Comparison of ENCODE assay signal across 11 cellular contexts in the genomic region with DNA sequence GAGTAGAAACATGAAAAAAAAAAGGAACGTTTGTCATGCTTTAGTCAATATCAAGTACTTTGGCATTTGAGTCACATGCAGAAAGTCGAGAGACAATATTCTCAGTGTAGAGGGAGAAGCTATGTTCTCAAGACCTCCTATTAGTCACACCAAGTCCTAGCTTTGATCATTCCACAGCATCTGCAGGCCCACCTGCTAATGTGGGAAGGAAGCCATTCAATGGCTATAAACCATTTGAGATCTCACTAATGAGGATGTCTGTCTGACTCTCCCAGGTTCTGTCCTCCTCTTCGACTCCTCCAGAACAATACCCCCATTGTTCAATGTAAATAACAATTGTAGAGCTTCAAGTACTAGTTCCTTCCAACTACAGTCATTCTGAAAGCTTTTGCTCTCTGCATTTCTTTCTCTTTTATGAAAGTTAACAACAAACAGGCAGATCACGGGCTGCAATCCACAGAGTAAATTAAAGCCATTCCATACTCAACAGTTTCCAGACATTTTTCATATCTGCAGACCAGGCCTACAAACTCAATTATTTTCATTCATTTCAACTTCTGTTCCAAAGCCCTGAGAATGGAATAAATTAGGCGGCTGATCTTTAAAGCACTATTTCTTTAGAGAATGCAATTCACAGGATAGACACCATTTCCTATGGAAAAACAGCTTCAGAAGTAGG.
A peak's percentile ranks its signal among the peaks of the same experiment; 100 is the strongest.
DNase-seq lines count a peak whose midpoint lies in the region; ATAC-seq and TF ChIP-seq lines count a peak whose summit lies in the region.
"Had no signal": no experiment of that assay in that cellular context is flagged by ENCODE, and none has a peak within 500 bp of the region (broad histone marks: within the 10 kb centered on the region; RNA-seq: fewer than 3 reads in every experiment).

No MANE protein-coding gene starts in this region.

- no peaks in the 10 kb centered on the region for H3K9me3 ChIP-seq in MG63

- H3K27me3 ChIP-seq in MG63: no peaks in the 10 kb centered on the region

- H3K27ac Mint-ChIP-seq in nephron: peak overlapping the region; percentile 57 to 79 (median 77)
- H3K27ac Mint-ChIP-seq: activated naive CD4-positive, alpha-beta T cell treated with anti-CD3 and anti-CD28 coated beads for 36 hours; B cell; stimulated activated naive CD8-positive, alpha-beta T cell treated with anti-CD3 and anti-CD28 coated beads, Interleukin-15, Interleukin-2, amounts not matched to agents 100 ng/mL and 50 ng/mL, for 24 hours had no signal

- ATAC-seq in GM18517 (IDR thresholded peaks at IDR 0.05; ENCODE audit: unreplicated experiment) (peak; percentile 54), HG03565 (IDR thresholded peaks at IDR 0.05; ENCODE audit: unreplicated experiment) (peak; percentile 48), HG03095 (IDR thresholded peaks at IDR 0.05; ENCODE audit: unreplicated experiment) (no peak), HG02970 (IDR thresholded peaks at IDR 0.05; ENCODE audit: low FRiP score, unreplicated experiment) (no peak), HG03159 (IDR thresholded peaks at IDR 0.05; ENCODE audit: unreplicated experiment) (no peak)

- peaks cover 21% of the 10 kb centered on the region for H3K4me1 Mint-ChIP-seq in nephron
- H3K4me1 Mint-ChIP-seq: B cell had no signal

- H3K4me3 ChIP-seq in choroid plexus epithelial cell (ENCODE audit: low read depth, low read length) (no peak overlapping the region), MG63 (no peak overlapping the region)

- no peaks in the 10 kb centered on the region for H3K27me3 Mint-ChIP-seq in nephron (ENCODE audit: low read depth)
- H3K27me3 Mint-ChIP-seq: B cell; stimulated activated naive CD8-positive, alpha-beta T cell treated with anti-CD3 and anti-CD28 coated beads, Interleukin-15, Interleukin-2, amounts not matched to agents 100 ng/mL and 50 ng/mL, for 24 hours had no signal

- no peak overlapping the region for H3K4me3 Mint-ChIP-seq in nephron
- H3K4me3 Mint-ChIP-seq: activated naive CD4-positive, alpha-beta T cell treated with anti-CD3 and anti-CD28 coated beads for 36 hours; B cell; stimulated activated naive CD8-positive, alpha-beta T cell treated with anti-CD3 and anti-CD28 coated beads, Interleukin-15, Interleukin-2, amounts not matched to agents 100 ng/mL and 50 ng/mL, for 24 hours had no signal

- H3K36me3 ChIP-seq in MG63: no peaks in the 10 kb centered on the region

- H3K36me3 Mint-ChIP-seq in nephron (ENCODE audit: low read depth): peaks cover 5% of the 10 kb centered on the region

- peak; percentile 36 for DNase-seq in choroid plexus epithelial cell (ENCODE audit: low read depth)
- DNase-seq in MG63: no peak
- DNase-seq: activated naive CD4-positive, alpha-beta T cell treated with anti-CD3 and anti-CD28 coated beads for 36 hours had no signal

- TF ChIP-seq CTCF in choroid plexus epithelial cell (conservative IDR thresholded peaks at IDR 0.05; ENCODE audit: low read depth, low read length) (no peak), nephron (IDR thresholded peaks at IDR 0.05; ENCODE audit: unreplicated experiment in 3 of 3) (no peak)

- H3K9me3 Mint-ChIP-seq in nephron: no peaks in the 10 kb centered on the region
- H3K9me3 Mint-ChIP-seq: activated naive CD4-positive, alpha-beta T cell treated with anti-CD3 and anti-CD28 coated beads for 36 hours; stimulated activated naive CD8-positive, alpha-beta T cell treated with anti-CD3 and anti-CD28 coated beads, Interleukin-15, Interleukin-2, amounts not matched to agents 100 ng/mL and 50 ng/mL, for 24 hours had no signal

Comparison
In these comparisons a context has a peak if more than half of its experiments do, and no peak if none do; other contexts are left out.
1. ATAC-seq: peak in GM18517 (single experiment) and HG03565 (single experiment); none in HG03095 (single experiment), HG02970 (single experiment) and HG03159 (single experiment).